8 cellular contexts compared by ENCODE assay signal in the genomic region with DNA sequence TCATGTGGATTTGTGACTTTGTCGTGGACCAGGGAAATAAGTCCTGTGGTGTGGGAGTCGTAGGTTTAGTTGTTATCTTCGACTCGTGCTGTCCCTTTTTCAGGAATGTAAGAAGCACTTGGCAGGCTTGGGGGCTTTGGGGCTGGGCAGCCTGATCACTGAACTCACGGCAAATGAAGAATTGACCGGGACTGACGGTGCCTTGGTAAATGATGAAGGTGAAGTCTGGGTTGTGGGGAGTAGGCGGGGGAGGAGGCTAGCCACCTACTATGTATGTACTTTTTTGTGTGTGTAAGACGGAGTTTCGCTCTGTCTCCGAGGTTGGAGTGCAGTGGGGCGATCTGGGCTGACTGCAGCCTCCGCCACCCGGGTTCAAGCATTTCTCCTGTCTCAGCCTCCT. TPM values are rescaled to one million over a fixed set of nuclear protein-coding genes. Genes with fewer than 3 reads are reported as not detected.
A peak's percentile ranks its signal among the peaks of the same experiment; 100 is the strongest.
DNase-seq lines count a peak whose midpoint lies in the region; ATAC-seq and TF ChIP-seq lines count a peak whose summit lies in the region.

No MANE protein-coding gene starts in this region.

- H3K27me3 ChIP-seq in skeletal muscle satellite cell (ENCODE audit: control insufficient read depth, insufficient read depth, low read length), result no peaks in the 10 kb centered on the region

- H3K9ac ChIP-seq in skeletal muscle satellite cell (ENCODE audit: low read depth, low read length), result peak overlapping the region; percentile 93

- no peaks in the 10 kb centered on the region for H3K9me3 Mint-ChIP-seq in WTC11

- TF ChIP-seq CTCF in GM12865 (IDR thresholded peaks at IDR 0.05; ENCODE audit: insufficient read depth, low read depth, low read length, missing control alignments) (no peak), WTC11 (IDR thresholded peaks at IDR 0.05) (no peak), fibroblast of mammary gland (conservative IDR thresholded peaks at IDR 0.05; ENCODE audit: control insufficient read depth, insufficient read depth, low read depth, low read length) (no peak)

- peak overlapping the region; percentile 79 for H3K4me3 ChIP-seq in GM12865 (ENCODE audit: low read depth, low read length)
- H3K4me3 ChIP-seq in fibroblast of mammary gland (ENCODE audit: control insufficient read depth, low read depth, low read length), result peak overlapping the region; percentile 76
- H3K4me3 ChIP-seq in skeletal muscle satellite cell (ENCODE audit: low read length), result peak overlapping the region; percentile 86

- POLR2A ChIA-PET in WTC11 (lab: Charles Lee), result no interaction called here

- no peak for ATAC-seq in WTC11
- no peak for ATAC-seq in HG02763 (IDR thresholded peaks at IDR 0.05; ENCODE audit: unreplicated experiment)

- H3K4me3 Mint-ChIP-seq in WTC11, result peak overlapping the region; percentile 80

- peaks cover 8% of the 10 kb centered on the region for H3K4me1 Mint-ChIP-seq in WTC11

- H3K4me2 ChIP-seq in skeletal muscle satellite cell (ENCODE audit: low read length), result peak overlapping the region; percentile 87

- peaks cover 6% of the 10 kb centered on the region for H3K4me1 ChIP-seq in skeletal muscle satellite cell (ENCODE audit: control insufficient read depth, insufficient read depth, low read length)

- no peaks in the 10 kb centered on the region for H3K27me3 Mint-ChIP-seq in WTC11 (ENCODE audit: low read depth)

- H3K27ac Mint-ChIP-seq in WTC11, result peak overlapping the region; percentile 79

- H3K36me3 ChIP-seq in skeletal muscle satellite cell (ENCODE audit: insufficient read depth, low read length), result peaks cover 5% of the 10 kb centered on the region

- H3K36me3 Mint-ChIP-seq in WTC11, result peaks cover 22% of the 10 kb centered on the region

- CTCF ChIA-PET in WTC11 (lab: Charles Lee), result no interaction called here

- DNase-seq in GM12865 (ENCODE audit: low read depth) (peak; percentile 24), WTC11 (ENCODE audit: low spot score) (no peak), fibroblast of mammary gland (ENCODE audit: low read depth) (no peak), DMS 273 treated with DMSO at 0.1 percent for 48 hours (lab: John Stamatoyannopoulos, UW) (no peak), NCI-H1105 treated with DMSO at 0.1 percent for 48 hours (lab: John Stamatoyannopoulos, UW) (no peak), NCI-H2171 treated with DMSO at 0.1 percent for 48 hours (lab: John Stamatoyannopoulos, UW) (no peak)

- H3K9me3 ChIP-seq in skeletal muscle satellite cell (replicated peaks; ENCODE audit: low read length), result no peaks in the 10 kb centered on the region

TF ChIP-seq in WTC11, 78 proteins besides CTCF, POLR2A, EP300 and RAD21:
- TF ChIP-seq SMAD3 (CRISPR knock-in tag; IDR thresholded peaks at IDR 0.05; ENCODE audit: borderline replicate concordance), result no peak
- no peak for TF ChIP-seq ETV6 (CRISPR knock-in tag; IDR thresholded peaks at IDR 0.05)
- no peak for TF ChIP-seq ZNF671 (CRISPR knock-in tag; IDR thresholded peaks at IDR 0.05)
- no peak for TF ChIP-seq RELA (CRISPR knock-in tag; IDR thresholded peaks at IDR 0.05; ENCODE audit: borderline replicate concordance)
- TF ChIP-seq TP53 (CRISPR knock-in tag; IDR thresholded peaks at IDR 0.05), result no peak
- no peak for TF ChIP-seq CREB1 (CRISPR knock-in tag; IDR thresholded peaks at IDR 0.05)
- no peak for TF ChIP-seq SMAD4 (CRISPR knock-in tag; IDR thresholded peaks at IDR 0.05)

RNA-seq across cellular contexts. Expression of a gene that starts 1.2 kb away (rescaled TPM):
- 31.2 to 35.5 TPM (median 35.0 TPM) in 3 replicates for total RNA-seq in WTC11 (2021)
- total RNA-seq in skeletal muscle satellite cell (2012; rRNA removed), result 20.5 TPM in 2 replicates
